In the genomic region with DNA sequence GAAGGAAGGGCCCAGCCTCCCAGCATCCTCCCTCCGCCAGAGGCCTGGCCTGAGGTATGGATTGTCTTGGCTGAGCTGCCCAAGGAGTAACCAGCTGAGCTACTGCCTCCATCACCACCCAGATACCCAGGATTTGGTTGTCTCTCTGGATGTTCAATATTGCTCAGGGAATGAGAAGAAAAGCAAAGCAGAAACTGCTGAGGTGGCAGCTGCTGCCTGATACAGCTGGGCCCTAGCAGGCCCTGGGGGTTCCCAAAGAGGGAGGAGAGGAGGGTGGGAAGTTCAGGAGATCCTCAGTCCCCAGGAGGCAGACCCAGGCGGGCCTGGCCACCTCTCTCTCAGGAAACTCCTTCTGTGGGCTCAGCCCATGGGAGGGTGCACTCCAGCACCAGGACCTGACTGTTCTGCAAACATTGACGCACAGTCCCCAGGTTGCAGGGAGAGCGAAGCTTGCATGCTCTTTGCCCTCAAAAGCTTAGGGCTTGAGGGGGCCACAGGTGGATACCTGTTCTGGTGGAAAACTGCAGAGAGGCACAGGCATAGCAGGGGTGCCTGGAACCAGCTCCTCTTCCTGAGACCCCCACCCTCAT, we compare ENCODE assay signal across 28 cellular contexts. TPM values are rescaled to one million over a fixed set of nuclear protein-coding genes. Genes with fewer than 3 reads are reported as not detected.
DNase-seq lines count a peak whose midpoint lies in the region; ATAC-seq, FAIRE-seq and TF ChIP-seq lines count a peak whose summit lies in the region.
"Had no signal": no experiment of that assay in that cellular context is flagged by ENCODE, and none has a peak within 500 bp of the region (broad histone marks: within the 10 kb centered on the region; RNA-seq: fewer than 3 reads in every experiment).

No MANE protein-coding gene starts in this region.

- in situ Hi-C loops in brain microvascular endothelial cell (cut with HindIII; ENCODE audit: low pct_ligation_motif_present, low sequenced_read_pairs) = no loop called here

- H3K4me3 Mint-ChIP-seq in neural crest cell = no peak overlapping the region
- H3K4me3 Mint-ChIP-seq: activated CD4-positive, alpha-beta T cell treated with anti-CD3 and anti-CD28 coated beads for 36 hours; activated naive CD8-positive, alpha-beta T cell treated with anti-CD3 and anti-CD28 coated beads, Interleukin-2, amount 10 ng/mL, durations not matched to agents 7 days and 5 days; activated T-cell treated with anti-CD3 and anti-CD28 coated beads, Interleukin-2, amount 50 U/mL, for 24 hours; CD8-positive, alpha-beta memory T cell; central memory CD8-positive, alpha-beta T cell; dendritic cell treated with granulocyte-macrophage colony-stimulating factor and Interleukin-4, amounts not matched to agents 40 ng/mL and 50 ng/mL, for 4 days; memory B cell; naive thymus-derived CD4-positive, alpha-beta T cell had no signal

- ATAC-seq in left lung = peak; percentile 71
- ATAC-seq: activated CD4-positive, alpha-beta T cell treated with anti-CD3 and anti-CD28 coated beads for 36 hours; naive thymus-derived CD4-positive, alpha-beta T cell had no signal

- H3K4me1 ChIP-seq in left lung = peaks cover 8 to 27% of the 10 kb centered on the region in 2 donors

- H3K36me3 ChIP-seq in left lung = no peaks in the 10 kb centered on the region
- no peaks in the 10 kb centered on the region for H3K36me3 ChIP-seq in brain microvascular endothelial cell (replicated peaks)
- H3K36me3 ChIP-seq: ascending aorta, esophagus squamous epithelium, heart right ventricle had no signal

- H3K27me3 ChIP-seq in left lung (no peaks in the 10 kb centered on the region), brain microvascular endothelial cell (replicated peaks) (no peaks in the 10 kb centered on the region)
- H3K27me3 ChIP-seq: ascending aorta, esophagus squamous epithelium, heart right ventricle had no signal

- H3K4me1 Mint-ChIP-seq in neural crest cell = peaks cover 28% of the 10 kb centered on the region
- H3K4me1 Mint-ChIP-seq: CD8-positive, alpha-beta memory T cell; central memory CD8-positive, alpha-beta T cell had no signal

- no peaks in the 10 kb centered on the region for H3K27me3 Mint-ChIP-seq in neural crest cell (ENCODE audit: low read depth)
- H3K27me3 Mint-ChIP-seq: activated CD4-positive, alpha-beta T cell treated with anti-CD3 and anti-CD28 coated beads for 36 hours; activated naive CD8-positive, alpha-beta T cell treated with anti-CD3 and anti-CD28 coated beads, Interleukin-2, amount 10 ng/mL, durations not matched to agents 7 days and 5 days; activated T-cell treated with anti-CD3 and anti-CD28 coated beads, Interleukin-2, amount 50 U/mL, for 24 hours; central memory CD8-positive, alpha-beta T cell; naive thymus-derived CD4-positive, alpha-beta T cell had no signal

- H3K9me3 Mint-ChIP-seq in neural crest cell = no peaks in the 10 kb centered on the region
- H3K9me3 Mint-ChIP-seq: activated naive CD8-positive, alpha-beta T cell treated with anti-CD3 and anti-CD28 coated beads, Interleukin-2, amount 10 ng/mL, durations not matched to agents 7 days and 5 days; activated T-cell treated with anti-CD3 and anti-CD28 coated beads, Interleukin-2, amount 50 U/mL, for 24 hours; CD8-positive, alpha-beta memory T cell; central memory CD8-positive, alpha-beta T cell; dendritic cell treated with granulocyte-macrophage colony-stimulating factor and Interleukin-4, amounts not matched to agents 40 ng/mL and 50 ng/mL, for 4 days; memory B cell; naive thymus-derived CD4-positive, alpha-beta T cell had no signal

- no peaks in the 10 kb centered on the region for H3K36me3 Mint-ChIP-seq in neural crest cell (ENCODE audit: low read depth)
- H3K36me3 Mint-ChIP-seq: activated naive CD8-positive, alpha-beta T cell treated with anti-CD3 and anti-CD28 coated beads, Interleukin-2, amount 10 ng/mL, durations not matched to agents 7 days and 5 days; CD8-positive, alpha-beta memory T cell; memory B cell; naive thymus-derived CD4-positive, alpha-beta T cell had no signal

- DNase-seq in DMS53 (lab: John Stamatoyannopoulos, UW) (peak; percentile 36), DMS53 treated with DMSO at 0.1 percent for 48 hours (lab: John Stamatoyannopoulos, UW; ENCODE audit: unreplicated experiment) (no peak), left lung (no peak), neural crest cell (ENCODE audit: low read depth, low spot score) (no peak), GM19239 (ENCODE audit: insufficient read length, low spot score) (no peak), caudate nucleus (lab: John Stamatoyannopoulos, UW) (no peak), brain microvascular endothelial cell (no peak)
- no peak for DNase-seq in activated CD4-positive, CD25-positive, alpha-beta regulatory T cell (lab: John Stamatoyannopoulos, UW)
- DNase-seq: activated CD4-positive, alpha-beta T cell treated with anti-CD3 and anti-CD28 coated beads for 36 hours; activated gamma-delta T cell; activated naive CD8-positive, alpha-beta T cell treated with anti-CD3 and anti-CD28 coated beads, Interleukin-2, amount 10 ng/mL, durations not matched to agents 7 days and 5 days; activated T-cell treated with anti-CD3 and anti-CD28 coated beads, Interleukin-2, amount 50 U/mL, for 24 hours; CD8-positive, alpha-beta memory T cell; esophagus squamous epithelium; foreskin melanocyte; heart right ventricle; naive thymus-derived CD4-positive, alpha-beta T cell; NCI-H446 treated with DMSO at 0.1 percent for 48 hours; retina; SK-N-SH; small intestine; stimulated activated CD8-positive, alpha-beta memory T cell treated with anti-CD3 and anti-CD28 coated beads, Interleukin-4, amount 100 ng/mL, for 48 hours; T-helper 2 cell had no signal

- TF ChIP-seq CTCF in left lung (IDR thresholded peaks at IDR 0.05) (no peak), neural crest cell (conservative IDR thresholded peaks at IDR 0.05) (no peak), brain microvascular endothelial cell (IDR thresholded peaks at IDR 0.05; ENCODE audit: low read depth, low read length, missing control alignments) (no peak)

- H3K27ac ChIP-seq in left lung (no peak overlapping the region), caudate nucleus (ENCODE audit: low read depth, low read length) (no peak overlapping the region), brain microvascular endothelial cell (no peak overlapping the region)
- H3K27ac ChIP-seq: 22Rv1, ascending aorta, esophagus squamous epithelium, heart right ventricle had no signal

- no peak overlapping the region for H3K4me3 ChIP-seq in left lung
- no peak overlapping the region for H3K4me3 ChIP-seq in brain microvascular endothelial cell (ENCODE audit: low read depth, low read length)
- H3K4me3 ChIP-seq: ascending aorta, esophagus squamous epithelium, heart right ventricle had no signal

- FAIRE-seq in GM19239 (lab: Jason Lieb, UNC) = no peak
- FAIRE-seq: small intestine had no signal

- intact Hi-C loops in left lung (cut with DNase I) = no loop called here

- H3K9me3 ChIP-seq in left lung = no peaks in the 10 kb centered on the region
- H3K9me3 ChIP-seq: ascending aorta, esophagus squamous epithelium, heart right ventricle, SK-N-SH had no signal

- H3K27ac Mint-ChIP-seq in neural crest cell (ENCODE audit: unreplicated experiment) = peak overlapping the region; percentile 78
- H3K27ac Mint-ChIP-seq: activated CD4-positive, alpha-beta T cell treated with anti-CD3 and anti-CD28 coated beads for 36 hours; activated naive CD8-positive, alpha-beta T cell treated with anti-CD3 and anti-CD28 coated beads, Interleukin-2, amount 10 ng/mL, durations not matched to agents 7 days and 5 days; activated T-cell treated with anti-CD3 and anti-CD28 coated beads, Interleukin-2, amount 50 U/mL, for 24 hours; CD8-positive, alpha-beta memory T cell; dendritic cell treated with granulocyte-macrophage colony-stimulating factor and Interleukin-4, amounts not matched to agents 40 ng/mL and 50 ng/mL, for 4 days; memory B cell had no signal

RNA-seq across cellular contexts. Expression of a gene that starts 29.6 kb away (rescaled TPM):
- total RNA-seq in left lung (10 to 100 TPM; 45.9 to 46.3 TPM), neural crest cell (42.6 and 43.6 TPM in 2 replicates)
